Comparison of ENCODE assay signal across 22 cellular contexts in genomic region chr1:167854184-167854583, GRCh38. TPM values are rescaled to one million over a fixed set of nuclear protein-coding genes. Genes with fewer than 3 reads are reported as not detected.
"Had no signal": no experiment of that assay in that cellular context is flagged by ENCODE, and none has a peak within 500 bp of the region (broad histone marks: within the 10 kb centered on the region; RNA-seq: fewer than 3 reads in every experiment).

No MANE protein-coding gene starts in this region.

- H3K36me3 ChIP-seq: colonic mucosa, heart right ventricle, left lung, lower lobe of right lung, neural progenitor cell, ovary, stomach, thoracic aorta, transverse colon had no signal

- H3K27me3 ChIP-seq: colonic mucosa, heart right ventricle, left lung, neural progenitor cell, ovary, stomach, transverse colon had no signal

- H3K4me2 ChIP-seq: neural progenitor cell had no signal

- H3K4me1 ChIP-seq: colonic mucosa, left lung, lower lobe of right lung, stomach, transverse colon had no signal

- H2AFZ ChIP-seq: neural progenitor cell had no signal

- H3K4me3 ChIP-seq: colonic mucosa, heart right ventricle, left lung, lower lobe of right lung, neural progenitor cell, ovary, stomach, thoracic aorta, transverse colon had no signal

- H3K9ac ChIP-seq: neural progenitor cell had no signal

- ATAC-seq: heart right ventricle; left lung; lower lobe of right lung; natural killer cell treated with Interleukin-12 subunit alpha and Interleukin-12 subunit beta and Interleukin-15 and Interleukin-18, amount 100 ng/mL, for 72 hours; right cardiac atrium had no signal

- FAIRE-seq: endothelial cell of umbilical vein, keratinocyte, small intestine had no signal

- H3K9me3 ChIP-seq: colonic mucosa, heart right ventricle, left lung, lower lobe of right lung, ovary, stomach, thoracic aorta, transverse colon had no signal

- DNase-seq: colonic mucosa; dermis blood vessel endothelial cell; foreskin melanocyte; heart right ventricle; hypothalamus; left lung; lower lobe of right lung; midbrain; nucleus accumbens; ovary; right cardiac atrium; small intestine; stimulated activated CD4-positive, alpha-beta T cell treated with anti-CD3 and anti-CD28 coated beads, Interleukin-12 subunit alpha, Interleukin-12 subunit beta, amount 100 ng/mL, for 4 hours; stimulated activated naive CD4-positive, alpha-beta T cell; stomach; substantia nigra; transverse colon had no signal

- H3K27ac ChIP-seq: colonic mucosa, heart right ventricle, left lung, lower lobe of right lung, neural progenitor cell, ovary, stomach, thoracic aorta, transverse colon had no signal

RNA-seq across cellular contexts. Expression of gene ADCY10, which starts 59.8 kb away (rescaled TPM):
- total RNA-seq: endothelial cell of umbilical vein, stomach had no signal
- polyA plus RNA-seq: endothelial cell of umbilical vein had no signal
